16 cellular contexts compared by ENCODE assay signal in genomic region chr18:63254716-63255399, GRCh38.
DNase-seq lines count a peak whose midpoint lies in the region; ATAC-seq and FAIRE-seq lines count a peak whose summit lies in the region.
"Had no signal": no experiment of that assay in that cellular context is flagged by ENCODE, and none has a peak within 500 bp of the region (broad histone marks: within the 10 kb centered on the region; RNA-seq: fewer than 3 reads in every experiment).

No MANE protein-coding gene starts in this region.

- H3K4me1 Mint-ChIP-seq in activated naive CD4-positive, alpha-beta T cell treated with anti-CD3 and anti-CD28 coated beads, Interleukin-2, amount 10 ng/mL, durations not matched to agents 7 days and 5 days, result peaks cover 75% of the 10 kb centered on the region
- peaks cover 56% of the 10 kb centered on the region for H3K4me1 Mint-ChIP-seq in T-helper 17 cell
- peaks cover 35 to 69% of the 10 kb centered on the region in 2 donors for H3K4me1 Mint-ChIP-seq in stimulated activated naive B cell treated with anti-CD40 and anti-IgM and Interleukin-4, amounts not matched to agents 10 μg/mL and 1 μg/mL and 100 μg/mL, for 72 hours

- FAIRE-seq in frontal cortex (lab: Jason Lieb, UNC), result no peak
- FAIRE-seq: astrocyte, pancreas had no signal

- H3K9me3 Mint-ChIP-seq in activated naive CD4-positive, alpha-beta T cell treated with anti-CD3 and anti-CD28 coated beads, Interleukin-2, amount 10 ng/mL, durations not matched to agents 7 days and 5 days, result peaks cover 4% of the 10 kb centered on the region
- H3K9me3 Mint-ChIP-seq in stimulated activated naive B cell treated with anti-CD40 and anti-IgM and Interleukin-4, amounts not matched to agents 10 μg/mL and 1 μg/mL and 100 μg/mL, for 72 hours, result peaks cover 6 to 8% of the 10 kb centered on the region in 2 donors

- DNase-seq in activated naive CD4-positive, alpha-beta T cell treated with anti-CD3 and anti-CD28 coated beads, Interleukin-2, amount 10 ng/mL, durations not matched to agents 7 days and 5 days, result no peak
- DNase-seq in activated naive CD4-positive, alpha-beta T cell treated with anti-CD3 and anti-CD28 coated beads, Interleukin-2, amount 50 U/mL, for 16 hours, result no peak
- DNase-seq in T-helper 17 cell, result no peak
- DNase-seq in stimulated activated naive B cell treated with anti-CD40 and anti-IgM and Interleukin-4, amounts not matched to agents 10 μg/mL and 1 μg/mL and 100 μg/mL, for 72 hours, result no peak
- no peak for DNase-seq in frontal cortex (ENCODE audit: low spot score in 2 of 2)
- DNase-seq in HT-29 (ENCODE audit: low spot score), result no peak
- DNase-seq: heart left ventricle, Karpas-422, midbrain, NCI-H1436 treated with DMSO at 0.1 percent for 48 hours, NCI-H524, pancreas had no signal

- peak overlapping the region; percentile 67 for H3K27ac Mint-ChIP-seq in activated naive CD4-positive, alpha-beta T cell treated with anti-CD3 and anti-CD28 coated beads, Interleukin-2, amount 10 ng/mL, durations not matched to agents 7 days and 5 days
- peak overlapping the region; percentile 83 for H3K27ac Mint-ChIP-seq in T-helper 17 cell
- H3K27ac Mint-ChIP-seq in stimulated activated naive B cell treated with anti-CD40 and anti-IgM and Interleukin-4, amounts not matched to agents 10 μg/mL and 1 μg/mL and 100 μg/mL, for 72 hours, result peak overlapping the region; percentile 47

- H3K9me3 ChIP-seq in T-helper 17 cell (ENCODE audit: control insufficient read depth, low read length, poor library complexity, severe bottlenecking), result no peaks in the 10 kb centered on the region
- H3K9me3 ChIP-seq: heart left ventricle, pancreas had no signal

- ATAC-seq in GM21737 (IDR thresholded peaks at IDR 0.05; ENCODE audit: unreplicated experiment) (peak; percentile 8), T-helper 17 cell (no peak), HG03457 (IDR thresholded peaks at IDR 0.05; ENCODE audit: unreplicated experiment) (no peak)
- ATAC-seq in stimulated activated naive B cell treated with anti-CD40 and anti-IgM and Interleukin-4, amounts not matched to agents 10 μg/mL and 1 μg/mL and 100 μg/mL, for 72 hours (replicated peaks), result peak; percentile 7 to 24
- ATAC-seq: heart left ventricle, Panc1 had no signal

- no peaks in the 10 kb centered on the region for H3K27me3 Mint-ChIP-seq in activated naive CD4-positive, alpha-beta T cell treated with anti-CD3 and anti-CD28 coated beads, Interleukin-2, amount 10 ng/mL, durations not matched to agents 7 days and 5 days
- H3K27me3 Mint-ChIP-seq in T-helper 17 cell, result no peaks in the 10 kb centered on the region
- no peaks in the 10 kb centered on the region for H3K27me3 Mint-ChIP-seq in stimulated activated naive B cell treated with anti-CD40 and anti-IgM and Interleukin-4, amounts not matched to agents 10 μg/mL and 1 μg/mL and 100 μg/mL, for 72 hours

- H3K4me3 Mint-ChIP-seq in activated naive CD4-positive, alpha-beta T cell treated with anti-CD3 and anti-CD28 coated beads, Interleukin-2, amount 10 ng/mL, durations not matched to agents 7 days and 5 days, result no peak overlapping the region
- H3K4me3 Mint-ChIP-seq in T-helper 17 cell, result no peak overlapping the region
- H3K4me3 Mint-ChIP-seq in stimulated activated naive B cell treated with anti-CD40 and anti-IgM and Interleukin-4, amounts not matched to agents 10 μg/mL and 1 μg/mL and 100 μg/mL, for 72 hours, result no peak overlapping the region

- CTCF ChIA-PET in activated naive CD4-positive, alpha-beta T cell treated with anti-CD3 and anti-CD28 coated beads, Interleukin-2, amount 10 ng/mL, durations not matched to agents 7 days and 5 days (lab: Charles Lee), result interaction anchor here (0.8 kb wide), 1 partner anchor 48 kb away, joined by 3 read pairs; no protein-coding TSS in a partner anchor

- peaks cover 87% of the 10 kb centered on the region for H3K36me3 Mint-ChIP-seq in activated naive CD4-positive, alpha-beta T cell treated with anti-CD3 and anti-CD28 coated beads, Interleukin-2, amount 10 ng/mL, durations not matched to agents 7 days and 5 days
- H3K36me3 Mint-ChIP-seq in T-helper 17 cell (ENCODE audit: low read depth), result peaks cover 9% of the 10 kb centered on the region
- H3K36me3 Mint-ChIP-seq in stimulated activated naive B cell treated with anti-CD40 and anti-IgM and Interleukin-4, amounts not matched to agents 10 μg/mL and 1 μg/mL and 100 μg/mL, for 72 hours, result peaks cover 33 to 71% of the 10 kb centered on the region in 2 donors

Comparison
In these comparisons a context has a peak if more than half of its experiments do, and no peak if none do; other contexts are left out.
1. ATAC-seq: peak in GM21737 (single experiment) and stimulated activated naive B cell treated with anti-CD40 and anti-IgM and Interleukin-4, amounts not matched to agents 10 μg/mL and 1 μg/mL and 100 μg/mL, for 72 hours (2 of 2); none in T-helper 17 cell (single experiment) and HG03457 (single experiment).
2. Peak in every context shown above with its lines, with median percentiles within 50 percentile points of each other: H3K27ac Mint-ChIP-seq.